In genomic region chr5:64690417-64691151, GRCh38 we compare ENCODE assay signal across 8 cellular contexts. TPM values are rescaled to one million over a fixed set of nuclear protein-coding genes. Genes with fewer than 3 reads are reported as not detected.
DNase-seq lines count a peak whose midpoint lies in the region; FAIRE-seq and TF ChIP-seq lines count a peak whose summit lies in the region.

SHISAL2B (plus strand) TSS chr5:64690503; CDS start chr5:64690624, 121 bp downstream.

- no peaks in the 10 kb centered on the region for H4K20me1 ChIP-seq in astrocyte (ENCODE audit: insufficient read depth, low read length)
- H4K20me1 ChIP-seq in keratinocyte (ENCODE audit: control insufficient read depth, extremely low read depth, insufficient read depth, low read length), result no peaks in the 10 kb centered on the region

- H3K4me1 ChIP-seq in astrocyte (ENCODE audit: insufficient read depth, low read length) (peaks cover 7% of the 10 kb centered on the region), keratinocyte (ENCODE audit: control insufficient read depth, extremely low read depth, insufficient read depth, low read length) (no peaks in the 10 kb centered on the region)

- H3K4me3 Mint-ChIP-seq in astrocyte (ENCODE audit: unreplicated experiment), result peak within 1 kb of the TSS; percentile 85

- peak within 1 kb of the TSS; percentile 88 for H3K4me2 ChIP-seq in astrocyte (ENCODE audit: low read length)
- peak within 1 kb of the TSS; percentile 58 for H3K4me2 ChIP-seq in keratinocyte (ENCODE audit: control insufficient read depth, extremely low read depth, insufficient read depth, low read depth, low read length)

- H3K36me3 Mint-ChIP-seq in astrocyte (ENCODE audit: low read depth, unreplicated experiment), result no peaks in the 10 kb centered on the region

- H2AFZ ChIP-seq in astrocyte (ENCODE audit: low read depth, low read length) (peak within 1 kb of the TSS; percentile 68), keratinocyte (ENCODE audit: control insufficient read depth, low read length) (peak within 1 kb of the TSS; percentile 21)

- H3K9ac ChIP-seq in astrocyte (ENCODE audit: low read length), result no peak within 1 kb of the TSS
- no peak within 1 kb of the TSS for H3K9ac ChIP-seq in keratinocyte (ENCODE audit: control insufficient read depth, extremely low read depth, insufficient read depth, low read length)

- no peak within 1 kb of the TSS for H3K27ac ChIP-seq in astrocyte (ENCODE audit: low read depth, low read length)
- H3K27ac ChIP-seq in keratinocyte (ENCODE audit: control insufficient read depth, insufficient read depth, low read length), result no peak within 1 kb of the TSS

- H3K79me2 ChIP-seq in astrocyte (ENCODE audit: insufficient read depth, low read length) (no peaks in the 10 kb centered on the region), keratinocyte (ENCODE audit: control insufficient read depth, insufficient read depth, low read length) (no peaks in the 10 kb centered on the region)

- no peaks in the 10 kb centered on the region for H3K36me3 ChIP-seq in astrocyte (ENCODE audit: insufficient read depth, low read length)
- H3K36me3 ChIP-seq in keratinocyte (ENCODE audit: control insufficient read depth in 2 of 2, extremely low read depth in 1 of 2, insufficient read depth in 2 of 2, low read length in 2 of 2), result no peaks in the 10 kb centered on the region

- H3K4me3 ChIP-seq in astrocyte (ENCODE audit: insufficient read depth, low read depth, low read length) (peak within 1 kb of the TSS; percentile 50), keratinocyte (ENCODE audit: control insufficient read depth in 2 of 3, extremely low read depth in 1 of 3, insufficient read depth in 2 of 3, low read depth in 1 of 3, low read length in 3 of 3) (peak within 1 kb of the TSS in 2 of 3 experiments; percentile 26 to 46)

- no peaks in the 10 kb centered on the region for H3K9me1 ChIP-seq in keratinocyte (ENCODE audit: control insufficient read depth, extremely low read depth, insufficient read depth, low read length)

- FAIRE-seq in astrocyte (lab: Jason Lieb, UNC) (no peak), keratinocyte (lab: Jason Lieb, UNC) (no peak), urothelium cell line (lab: Jason Lieb, UNC) (no peak)

- H3K9me3 Mint-ChIP-seq in astrocyte (ENCODE audit: unreplicated experiment), result no peaks in the 10 kb centered on the region

- no peak for TF ChIP-seq CTCF in astrocyte (IDR thresholded peaks at IDR 0.05; ENCODE audit: insufficient read depth, low read depth, low read length)
- no peak for TF ChIP-seq CTCF in keratinocyte (optimal IDR thresholded peaks at IDR 0.05 in 1 of 3, IDR thresholded peaks at IDR 0.05 in 1 of 3, conservative IDR thresholded peaks at IDR 0.05 in 1 of 3; ENCODE audit: extremely low read depth in 1 of 3, insufficient read depth in 2 of 3, low read length in 3 of 3)

- H3K27me3 Mint-ChIP-seq in astrocyte (ENCODE audit: low read depth, unreplicated experiment), result peaks cover 42% of the 10 kb centered on the region

- peak; percentile 1 for DNase-seq in GDM1 (lab: John Stamatoyannopoulos, UW)
- peak; percentile 5 for DNase-seq in LHCN-M2 (ENCODE audit: low read depth)
- DNase-seq in astrocyte (ENCODE audit: low read depth), result peak; percentile 24
- DNase-seq in keratinocyte (ENCODE audit: low read depth, low spot score), result no peak
- peak; percentile 56 for DNase-seq in urothelium cell line (ENCODE audit: low spot score)
- no peak for DNase-seq in NCI-H2107 (lab: John Stamatoyannopoulos, UW)
- no peak for DNase-seq in HPDE6-E6E7 (ENCODE audit: extremely low spot score)
- no peak for DNase-seq in T1000 (lab: John Stamatoyannopoulos, UW)

- H3K27ac Mint-ChIP-seq in astrocyte (ENCODE audit: unreplicated experiment), result no peak within 1 kb of the TSS

- H3K27me3 ChIP-seq in astrocyte (ENCODE audit: insufficient read depth, low read length), result peaks cover 41% of the 10 kb centered on the region
- peaks cover 43% of the 10 kb centered on the region for H3K27me3 ChIP-seq in keratinocyte (ENCODE audit: control insufficient read depth, extremely low read depth, insufficient read depth, low read length)

- dilution Hi-C loops in keratinocyte (cut with MboI; ENCODE audit: extremely low pct_ligation_motif_present, low sequenced_read_pairs), result no loop called here

- H3K9me3 ChIP-seq in astrocyte (ENCODE audit: insufficient read depth, low read depth, low read length) (no peaks in the 10 kb centered on the region), keratinocyte (ENCODE audit: control insufficient read depth, low read depth, low read length) (no peaks in the 10 kb centered on the region)

- H3K4me1 Mint-ChIP-seq in astrocyte (ENCODE audit: low read depth, unreplicated experiment), result peaks cover 14% of the 10 kb centered on the region

RNA-seq across cellular contexts. Expression of gene SHISAL2B, which starts in this region (rescaled TPM):
- total RNA-seq in LHCN-M2 (2014; rRNA removed), result not detected in 2 replicates
- polyA plus RNA-seq in LHCN-M2 (2012), result not detected
- not detected in 2 replicates for total RNA-seq in astrocyte
- polyA plus RNA-seq in keratinocyte, result not detected in 3 replicates
- not detected for polyA plus RNA-seq in keratinocyte (2011; ENCODE audit: low read depth)
- polyA plus RNA-seq in keratinocyte (2011; cell fraction: cytosol; rRNA removed), result not detected in 2 replicates
- not detected in 2 replicates for polyA plus RNA-seq in keratinocyte (2011; cell fraction: nucleus; rRNA removed)
- not detected in 2 replicates for polyA plus RNA-seq in keratinocyte (2012; ENCODE audit: low replicate concordance)
- not detected in 3 replicates for polyA minus RNA-seq in keratinocyte
- not detected for polyA minus RNA-seq in keratinocyte (2011; cell fraction: cytosol; rRNA and poly(A)+ RNA removed)
- polyA minus RNA-seq in keratinocyte (2011; cell fraction: nucleus; rRNA and poly(A)+ RNA removed), result not detected in 2 replicates

Comparison
In these comparisons a context has a peak if more than half of its experiments do, and no peak if none do; other contexts are left out.
1. Peak in DNase-seq in LHCN-M2; RNA of the gene not detected or under 1 TPM.
2. Peak in DNase-seq, H3K4me3 ChIP-seq and H3K4me2 ChIP-seq in astrocyte; RNA of the gene not detected or under 1 TPM.
3. DNase-seq: peak in GDM1 (single experiment) and urothelium cell line (single experiment); none in keratinocyte (single experiment), NCI-H2107 (single experiment), HPDE6-E6E7 (single experiment) and T1000 (single experiment).